In the genomic region with DNA sequence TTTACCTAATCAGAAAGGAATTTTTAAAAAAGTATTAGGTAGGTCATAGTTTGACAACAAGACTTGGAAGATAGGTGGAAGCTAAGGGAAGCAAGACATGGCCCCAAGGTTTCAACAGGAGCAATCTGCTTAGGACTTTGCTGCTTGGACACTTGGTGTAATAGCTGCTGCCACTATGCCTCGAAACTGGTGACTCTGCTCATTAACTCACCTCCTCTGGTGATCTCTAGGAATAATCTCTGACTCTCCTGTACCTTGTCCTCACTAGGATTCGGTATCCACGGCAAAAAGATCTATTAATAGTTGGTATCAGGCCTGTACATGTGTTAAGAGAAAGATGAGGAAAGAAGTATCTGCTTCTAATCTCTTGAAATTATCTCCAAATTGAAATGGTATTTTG, we compare ENCODE assay signal across 1 cellular context.
TF ChIP-seq lines count a peak whose summit lies in the region.

No MANE protein-coding gene starts in this region.

TF ChIP-seq in A549, 52 proteins besides CTCF, POLR2A, EP300 and RAD21 (continued from another document):
- no peak for TF ChIP-seq FOSL2 (IDR thresholded peaks at IDR 0.05)
- no peak for TF ChIP-seq FOSL2 (CRISPR knock-in tag; IDR thresholded peaks at IDR 0.05)
- no peak for TF ChIP-seq RNF2 (IDR thresholded peaks at IDR 0.05; ENCODE audit: borderline replicate concordance, low read depth)
- TF ChIP-seq, protein P1, sequence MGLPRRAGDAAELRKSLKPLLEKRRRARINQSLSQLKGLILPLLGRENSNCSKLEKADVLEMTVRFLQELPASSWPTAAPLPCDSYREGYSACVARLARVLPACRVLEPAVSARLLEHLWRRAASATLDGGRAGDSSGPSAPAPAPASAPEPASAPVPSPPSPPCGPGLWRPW (IDR thresholded peaks at IDR 0.05): no peak
- no peak for TF ChIP-seq MAFK (IDR thresholded peaks at IDR 0.05; ENCODE audit: partially characterized antibody)
- TF ChIP-seq ZNF302 (CRISPR knock-in tag; IDR thresholded peaks at IDR 0.05): no peak
